In the genomic region with DNA sequence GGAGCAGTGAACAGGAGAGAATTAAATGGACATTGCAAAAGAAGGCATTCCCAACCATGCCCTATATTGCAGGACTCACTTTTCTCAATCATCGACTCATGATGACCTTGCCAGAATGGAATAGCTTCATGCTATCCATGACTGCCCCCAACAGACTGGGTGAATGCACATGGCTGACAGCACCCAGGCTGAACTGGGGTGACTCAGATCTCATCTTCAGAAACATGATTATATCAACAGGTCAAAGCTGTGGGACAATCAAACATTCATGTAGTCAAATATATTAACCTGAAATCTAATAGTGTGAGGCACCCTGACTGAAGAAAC, we compare ENCODE assay signal across 12 cellular contexts. TPM values are rescaled to one million over a fixed set of nuclear protein-coding genes. Genes with fewer than 3 reads are reported as not detected.
DNase-seq lines count a peak whose midpoint lies in the region; ATAC-seq and TF ChIP-seq lines count a peak whose summit lies in the region.
"Had no signal": no experiment of that assay in that cellular context is flagged by ENCODE, and none has a peak within 500 bp of the region (broad histone marks: within the 10 kb centered on the region; RNA-seq: fewer than 3 reads in every experiment).

No MANE protein-coding gene starts in this region.

- peak; percentile 55 for ATAC-seq in GM19351 (IDR thresholded peaks at IDR 0.05; ENCODE audit: unreplicated experiment)
- ATAC-seq in HG02885 (IDR thresholded peaks at IDR 0.05; ENCODE audit: poor library complexity, unreplicated experiment), result peak; percentile 33
- no peak for ATAC-seq in HG02678 (IDR thresholded peaks at IDR 0.05; ENCODE audit: unreplicated experiment)

- peak overlapping the region; percentile 36 for H3K4me2 ChIP-seq in OCI-LY7 (ENCODE audit: low read length)

- no peaks in the 10 kb centered on the region for H3K9me2 ChIP-seq in OCI-LY7 (ENCODE audit: insufficient read depth, low read length)

- DNase-seq in OCI-LY7 (ENCODE audit: low spot score) (no peak), renal cortical epithelial cell (ENCODE audit: low read depth) (peak; percentile 90), NCI-H748 (lab: John Stamatoyannopoulos, UW; ENCODE audit: unreplicated experiment) (no peak), NCI-H345 treated with DMSO at 0.1 percent for 48 hours (lab: John Stamatoyannopoulos, UW; ENCODE audit: unreplicated experiment) (no peak)
- no peak for DNase-seq in activated effector memory CD4-positive, alpha-beta T cell treated with Interleukin-2 at 50 U/mL for 16 hours
- DNase-seq: activated CD8-positive, alpha-beta memory T cell treated with anti-CD3 and anti-CD28 coated beads, Interleukin-2, amount 50 U/mL, for 4 hours; NCI-H1048; stomach had no signal

- CTCF ChIA-PET in OCI-LY7 (lab: Charles Lee; ENCODE audit: unreplicated experiment), result no interaction called here

- H3K4me3 ChIP-seq in OCI-LY7 (ENCODE audit: low read depth, low read length, poor library complexity, severe bottlenecking), result no peak overlapping the region
- H3K4me3 ChIP-seq: stomach had no signal

- H3K27ac ChIP-seq in OCI-LY7 (ENCODE audit: low read depth, low read length, poor library complexity, severe bottlenecking), result no peak overlapping the region
- H3K27ac ChIP-seq: epithelial cell of prostate, stomach had no signal

- H3K36me3 ChIP-seq in OCI-LY7 (ENCODE audit: insufficient read depth, low read length), result no peaks in the 10 kb centered on the region
- H3K36me3 ChIP-seq: stomach had no signal

- H3K9me3 ChIP-seq in OCI-LY7 (ENCODE audit: low read length), result no peaks in the 10 kb centered on the region
- H3K9me3 ChIP-seq: stomach had no signal

- no peak for TF ChIP-seq CTCF in OCI-LY7 (conservative IDR thresholded peaks at IDR 0.05; ENCODE audit: low read length)

- no peak overlapping the region for H2AFZ ChIP-seq in OCI-LY7 (ENCODE audit: low read length)

- H3K79me2 ChIP-seq in OCI-LY7 (ENCODE audit: insufficient read depth, low read depth, low read length), result no peaks in the 10 kb centered on the region

- intact Hi-C loops in OCI-LY7 (cut with micrococcal nuclease; ENCODE audit: unreplicated experiment), result no loop called here

- POLR2A ChIA-PET in OCI-LY7 (lab: Charles Lee), result interaction anchor here (0.7 kb wide), 1 partner anchor 8 kb away, joined by 3 read pairs; no protein-coding TSS in a partner anchor

- BruUV-seq in OCI-LY7 (replicated peaks; lab: Mats Ljungman, UMichigan), result no TSS peak

- H3K4me1 ChIP-seq in OCI-LY7 (ENCODE audit: insufficient read depth, low read length, poor library complexity, severe bottlenecking), result peaks cover 19% of the 10 kb centered on the region

- no peaks in the 10 kb centered on the region for H4K20me1 ChIP-seq in OCI-LY7 (ENCODE audit: insufficient read depth, low read length)

RNA-seq across cellular contexts. Expression of gene MIER3, which starts 34.7 kb away (rescaled TPM):
- 12.6 and 51.9 TPM in 2 replicates for total RNA-seq in OCI-LY7 (2014; rRNA removed; shearing (Covaris generic))
- 25.3 and 29.2 TPM in 2 replicates for total RNA-seq in OCI-LY7 (2022)
- total RNA-seq in renal cortical epithelial cell, result 28.5 and 43.5 TPM in 2 replicates
